In the genomic region with DNA sequence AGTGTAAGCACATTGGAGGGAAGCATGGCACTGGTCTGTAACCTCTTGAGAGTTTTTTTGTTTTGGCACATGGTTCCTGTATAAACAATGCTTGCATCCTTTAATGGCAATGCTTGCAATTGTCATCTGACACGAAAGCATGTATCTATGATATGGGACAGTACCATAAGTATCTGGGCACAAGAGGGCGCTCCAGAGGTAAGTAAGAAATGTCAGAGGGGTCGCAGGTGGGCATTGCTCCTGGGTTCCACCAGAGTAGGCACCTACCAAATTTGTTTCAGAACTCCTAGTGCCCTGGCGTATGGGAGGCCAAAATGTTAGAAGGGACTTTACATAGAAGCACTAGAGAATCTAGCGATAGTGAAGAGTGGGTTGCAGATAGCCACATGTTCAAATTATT, we compare ENCODE assay signal across 10 cellular contexts. TPM values are rescaled to one million over a fixed set of nuclear protein-coding genes. Genes with fewer than 3 reads are reported as not detected.
DNase-seq lines count a peak whose midpoint lies in the region; ATAC-seq, FAIRE-seq and TF ChIP-seq lines count a peak whose summit lies in the region.
"Had no signal": no experiment of that assay in that cellular context is flagged by ENCODE, and none has a peak within 500 bp of the region (broad histone marks: within the 10 kb centered on the region; RNA-seq: fewer than 3 reads in every experiment).

No MANE protein-coding gene starts in this region.

- DNase-seq in A172 (ENCODE audit: low spot score) (peak; percentile 19), NCI-H82 treated with DMSO at 0.1 percent for 48 hours (lab: John Stamatoyannopoulos, UW; ENCODE audit: unreplicated experiment) (peak; percentile 22), ecto neural progenitor cell (ENCODE audit: low spot score) (peak; percentile 66), NCI-H1048 (lab: John Stamatoyannopoulos, UW) (no peak), frontal cortex (ENCODE audit: low spot score in 2 of 2) (no peak)
- DNase-seq: activated CD4-positive, alpha-beta T cell treated with anti-CD3 and anti-CD28 coated beads for 1 hour had no signal

- TF ChIP-seq CTCF in GM12873 (IDR thresholded peaks at IDR 0.05; ENCODE audit: insufficient read depth, low read depth, low read length, missing control alignments), result peak; percentile 40

- ATAC-seq in GM18505 (IDR thresholded peaks at IDR 0.05; ENCODE audit: unreplicated experiment) (no peak), HG03045 (IDR thresholded peaks at IDR 0.05; ENCODE audit: unreplicated experiment) (no peak)
- ATAC-seq: stimulated activated memory B cell treated with anti-CD40 and anti-IgM and Interleukin-4, amounts not matched to agents 10 μg/mL and 1 μg/mL and 100 μg/mL, for 72 hours had no signal

- no peak for FAIRE-seq in frontal cortex (lab: Jason Lieb, UNC)

- TF ChIP-seq POLR2A in GM18505 (IDR thresholded peaks at IDR 0.05; ENCODE audit: borderline replicate concordance, extremely low read depth, insufficient read depth, insufficient read length), result no peak

RNA-seq across cellular contexts. Expression of a gene that starts 58.7 kb away (rescaled TPM):
- total RNA-seq in A172 (2014; rRNA removed; shearing (Covaris generic)), result 31.1 and 40.3 TPM in 2 replicates
- 13.9 TPM for total RNA-seq in frontal cortex

Comparison
In these comparisons a context has a peak if more than half of its experiments do, and no peak if none do; other contexts are left out.
1. DNase-seq: peak in A172 (single experiment), NCI-H82 treated with DMSO at 0.1 percent for 48 hours (single experiment) and ecto neural progenitor cell (single experiment); none in NCI-H1048 (single experiment) and frontal cortex (0 of 2).